ENCODE assay signal across 9 cellular contexts in the genomic region with DNA sequence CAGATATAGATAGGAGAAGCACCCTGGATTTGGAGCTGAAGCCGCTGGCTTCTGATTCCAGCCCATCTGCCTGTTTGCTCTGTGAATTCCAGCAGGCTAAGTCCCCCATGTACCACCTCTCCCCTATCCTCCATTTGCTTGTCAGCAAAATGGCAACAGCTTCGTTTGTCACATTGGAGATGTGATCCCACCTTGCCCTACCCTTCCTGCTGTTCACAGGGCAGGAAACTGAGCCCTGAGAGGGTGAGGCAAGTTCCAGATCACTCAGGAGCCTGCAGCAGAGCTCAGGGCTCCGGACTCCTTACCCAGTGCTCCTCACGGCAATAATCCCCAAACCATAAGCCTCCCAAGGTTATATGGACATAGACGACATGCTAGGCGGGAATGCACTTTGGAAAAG. TPM values are rescaled to one million over a fixed set of nuclear protein-coding genes. Genes with fewer than 3 reads are reported as not detected.
DNase-seq lines count a peak whose midpoint lies in the region; ATAC-seq, FAIRE-seq and TF ChIP-seq lines count a peak whose summit lies in the region.
"Had no signal": no experiment of that assay in that cellular context is flagged by ENCODE, and none has a peak within 500 bp of the region (broad histone marks: within the 10 kb centered on the region; RNA-seq: fewer than 3 reads in every experiment).

No MANE protein-coding gene starts in this region.

- TF ChIP-seq CTCF in GM12878 (IDR thresholded peaks at IDR 0.05 in 2 of 3, conservative IDR thresholded peaks at IDR 0.05 in 1 of 3; ENCODE audit: control insufficient read depth in 2 of 3, extremely low read depth in 1 of 3, insufficient read depth in 1 of 3, low read depth in 3 of 3, low read length in 3 of 3) (no peak), tibial artery (IDR thresholded peaks at IDR 0.05) (no peak)

- H3K27me3 ChIP-seq in GM12878 (replicated peaks in 1 of 2; ENCODE audit: control insufficient read depth in 2 of 2, insufficient read depth in 2 of 2, low read length in 1 of 2) (no peaks in the 10 kb centered on the region), mucosa of rectum (ENCODE audit: control insufficient read depth in 2 of 2, insufficient read depth in 2 of 2, low read length in 2 of 2) (no peaks in the 10 kb centered on the region), tibial artery (no peaks in the 10 kb centered on the region)

- H3K27ac Mint-ChIP-seq in activated naive CD4-positive, alpha-beta T cell treated with anti-CD3 and anti-CD28 coated beads, Interleukin-2, amount 50 U/mL, for 24 hours = peak overlapping the region; percentile 66

- no peaks in the 10 kb centered on the region for H3K27me3 Mint-ChIP-seq in activated naive CD4-positive, alpha-beta T cell treated with anti-CD3 and anti-CD28 coated beads, Interleukin-2, amount 50 U/mL, for 24 hours

- no peak for TF ChIP-seq RAD21 in GM12878 (IDR thresholded peaks at IDR 0.05; ENCODE audit: insufficient read depth, low read depth, low read length)

- TF ChIP-seq POLR2A in GM12878 (IDR thresholded peaks at IDR 0.05; ENCODE audit: low read depth, low read length) = no peak

- no peak for ATAC-seq in GM12878

- CTCF ChIA-PET in GM12878 (lab: Yijun Ruan, JAX) = interaction anchor here (0.7 to 2.0 kb wide), 7 partner anchors 8 to 132 kb away, joined by 3 to 7 read pairs (median 4); no protein-coding TSS in a partner anchor

- H3K4me1 ChIP-seq in GM12878 (ENCODE audit: control insufficient read depth, insufficient read depth, low read length) = peaks cover 78% of the 10 kb centered on the region
- H3K4me1 ChIP-seq in mucosa of rectum (ENCODE audit: control insufficient read depth in 2 of 2, insufficient read depth in 2 of 2, low read length in 2 of 2) = peaks cover 53 to 65% of the 10 kb centered on the region in 2 donors
- H3K4me1 ChIP-seq in tibial artery = peaks cover 0 to 98% (median 74%) of the 10 kb centered on the region in 4 donors
- H3K4me1 ChIP-seq: HAP-1 had no signal

- H3K27ac ChIP-seq in GM12878 (ENCODE audit: control insufficient read depth, insufficient read depth) (peak overlapping the region; percentile 74), mucosa of rectum (ENCODE audit: low read depth in 2 of 2, low read length in 2 of 2) (peak overlapping the region; percentile 89 to 90), tibial artery (peak overlapping the region; percentile 72 to 84)

- intact Hi-C loops in GM12878 (cut with micrococcal nuclease; ENCODE audit: unreplicated experiment) = no loop called here
- intact Hi-C loops in tibial artery (cut with DNase I; ENCODE audit: low total_unique reads) = no loop called here

- H3K4me1 Mint-ChIP-seq in activated naive CD4-positive, alpha-beta T cell treated with anti-CD3 and anti-CD28 coated beads, Interleukin-2, amount 50 U/mL, for 24 hours = peaks cover 97% of the 10 kb centered on the region

- no peak overlapping the region for H3K4me3 ChIP-seq in GM12878
- peak overlapping the region in 1 of 2 donors; percentile 35 for H3K4me3 ChIP-seq in mucosa of rectum (ENCODE audit: low read length in 2 of 2)
- H3K4me3 ChIP-seq in tibial artery = no peak overlapping the region
- H3K4me3 ChIP-seq: HAP-1 had no signal

- TF ChIP-seq EP300 in GM12878 (IDR thresholded peaks at IDR 0.05; ENCODE audit: borderline replicate concordance in 1 of 2, control insufficient read depth in 1 of 2, low read depth in 2 of 2, low read length in 2 of 2) = no peak

- peaks cover 12% of the 10 kb centered on the region for H3K36me3 Mint-ChIP-seq in activated naive CD4-positive, alpha-beta T cell treated with anti-CD3 and anti-CD28 coated beads, Interleukin-2, amount 50 U/mL, for 24 hours

- peak overlapping the region; percentile 69 for H3K4me2 ChIP-seq in GM12878 (ENCODE audit: control insufficient read depth, insufficient read depth)

- FAIRE-seq in GM12878 (lab: Jason Lieb, UNC) = no peak

- H3K36me3 ChIP-seq in GM12878 (ENCODE audit: control insufficient read depth in 2 of 2, insufficient read depth in 2 of 2, low read length in 1 of 2) (peaks cover 40 to 51% of the 10 kb centered on the region in 2 experiments), mucosa of rectum (ENCODE audit: control insufficient read depth in 2 of 2, insufficient read depth in 2 of 2, low read length in 2 of 2) (peaks cover 0 to 6% of the 10 kb centered on the region in 2 donors), tibial artery (peaks cover 0 to 11% (median 0%) of the 10 kb centered on the region in 3 donors)

- SMC1A ChIA-PET in GM12878 (lab: Charles Lee; ENCODE audit: uncharacterized antibody, unreplicated experiment) = interaction anchor here (1.1 to 4.5 kb wide), 3 partner anchors 8 to 12 kb away, joined by 4 to 26 read pairs (median 6); no protein-coding TSS in a partner anchor

- RAD21 ChIA-PET in GM12878 (lab: Charles Lee; ENCODE audit: unreplicated experiment) = interaction anchor here (1.1 to 1.4 kb wide), 3 partner anchors 10 to 21 kb away, joined by 3 to 4 read pairs (median 3); no protein-coding TSS in a partner anchor

- WGBS in GM12878 (ENCODE audit: insufficient coverage, insufficient replicate concordance, low lambda C conversion rate, missing lambda C conversion rate) = 75% methylated on average over 6 of the region's 6 CpGs

- no peak overlapping the region for H3K9ac ChIP-seq in GM12878 (ENCODE audit: control insufficient read depth, insufficient read depth, low read length)
- peak overlapping the region; percentile 58 to 70 for H3K9ac ChIP-seq in mucosa of rectum (ENCODE audit: low read depth in 1 of 2, low read length in 2 of 2)

- no peaks in the 10 kb centered on the region for H3K9me3 ChIP-seq in GM12878 (replicated peaks; ENCODE audit: control insufficient read depth, insufficient read depth, low read length)
- H3K9me3 ChIP-seq in mucosa of rectum (ENCODE audit: control insufficient read depth in 2 of 2, low read length in 2 of 2) = no peaks in the 10 kb centered on the region
- no peaks in the 10 kb centered on the region for H3K9me3 ChIP-seq in tibial artery
- H3K9me3 ChIP-seq: HAP-1 had no signal

- H3K4me3 Mint-ChIP-seq in activated naive CD4-positive, alpha-beta T cell treated with anti-CD3 and anti-CD28 coated beads, Interleukin-2, amount 50 U/mL, for 24 hours = peak overlapping the region; percentile 62

- POLR2A ChIA-PET in GM12878 (lab: Charles Lee) = interaction anchor here (1.4 to 1.6 kb wide), 2 partner anchors 8 to 13 kb away, joined by 3 to 4 read pairs; no protein-coding TSS in a partner anchor

- in situ Hi-C loops in GM12878 (cut with MboI) = no loop called here

- peaks cover 99% of the 10 kb centered on the region for H3K79me2 ChIP-seq in GM12878 (ENCODE audit: control insufficient read depth, insufficient read depth, low read length)

- no TSS peak for BruUV-seq in GM12878 (replicated peaks; lab: Mats Ljungman, UMichigan)

- peaks cover 18% of the 10 kb centered on the region for H4K20me1 ChIP-seq in GM12878 (ENCODE audit: control insufficient read depth, insufficient read depth)

- H2AFZ ChIP-seq in GM12878 (ENCODE audit: control insufficient read depth, low read depth, low read length) = no peak overlapping the region

- no peak for DNase-seq in activated naive CD4-positive, alpha-beta T cell treated with anti-CD3 and anti-CD28 coated beads, Interleukin-2, amount 50 U/mL, for 16 hours
- DNase-seq in GM12878 (ENCODE audit: low read depth, low spot score) (no peak), tibial artery (no peak), NCI-H187 treated with DMSO at 0.1 percent for 48 hours (lab: John Stamatoyannopoulos, UW) (no peak), RKO (ENCODE audit: low spot score) (no peak)
- no peak for DNase-seq in activated CD4-positive, alpha-beta T cell treated with anti-CD3 and anti-CD28 coated beads for 48 hours

- H3K9me3 Mint-ChIP-seq in activated naive CD4-positive, alpha-beta T cell treated with anti-CD3 and anti-CD28 coated beads, Interleukin-2, amount 50 U/mL, for 24 hours = no peaks in the 10 kb centered on the region

TF ChIP-seq in GM12878, 131 proteins besides CTCF, POLR2A, EP300 and RAD21:
- TF ChIP-seq POLR2AphosphoS2 (IDR thresholded peaks at IDR 0.05; ENCODE audit: low read depth, low read length) (0 out of 2 replicates have a peak, but pooled peaks have one; percentile 6), SUZ12 (IDR thresholded peaks at IDR 0.05; ENCODE audit: unreplicated experiment) (no peak), KAT2A (conservative IDR thresholded peaks at IDR 0.05; ENCODE audit: control insufficient read depth, low read depth, low read length) (no peak)
- TF ChIP-seq, protein P1, sequence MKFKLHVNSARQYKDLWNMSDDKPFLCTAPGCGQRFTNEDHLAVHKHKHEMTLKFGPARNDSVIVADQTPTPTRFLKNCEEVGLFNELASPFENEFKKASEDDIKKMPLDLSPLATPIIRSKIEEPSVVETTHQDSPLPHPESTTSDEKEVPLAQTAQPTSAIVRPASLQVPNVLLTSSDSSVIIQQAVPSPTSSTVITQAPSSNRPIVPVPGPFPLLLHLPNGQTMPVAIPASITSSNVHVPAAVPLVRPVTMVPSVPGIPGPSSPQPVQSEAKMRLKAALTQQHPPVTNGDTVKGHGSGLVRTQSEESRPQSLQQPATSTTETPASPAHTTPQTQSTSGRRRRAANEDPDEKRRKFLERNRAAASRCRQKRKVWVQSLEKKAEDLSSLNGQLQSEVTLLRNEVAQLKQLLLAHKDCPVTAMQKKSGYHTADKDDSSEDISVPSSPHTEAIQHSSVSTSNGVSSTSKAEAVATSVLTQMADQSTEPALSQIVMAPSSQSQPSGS (IDR thresholded peaks at IDR 0.05; ENCODE audit: low read length) = no peak

RNA-seq across cellular contexts. Expression of a gene that starts 14.9 kb away (rescaled TPM):
- 231 and 256 TPM in 2 replicates for total RNA-seq in GM12878 (2013; cell fraction: nucleolus; rRNA removed)
- total RNA-seq in GM12878 (2014; rRNA removed) = 51.6 and 59.6 TPM in 2 replicates
- 21.1 and 21.9 TPM in 2 replicates for total RNA-seq in GM12878 (2014; rRNA removed; fragmentation: Illumina TruSeq; extraction: Trizol)
- 59.5 and 62.7 TPM in 2 replicates for total RNA-seq in GM12878 (2021)
- polyA plus RNA-seq in GM12878 (2011; ENCODE audit: low read depth) = 14.2 TPM
- polyA plus RNA-seq in GM12878 (2011; rRNA removed) = 24.6 and 61.0 TPM in 2 replicates
- 65.0 and 66.9 TPM in 2 replicates for polyA plus RNA-seq in GM12878 (2011; cell fraction: cytosol; rRNA removed)
- polyA plus RNA-seq in GM12878 (2011; cell fraction: nucleus; rRNA removed) = 133 and 156 TPM in 2 replicates
- 31.0 and 72.3 TPM in 2 replicates for polyA plus RNA-seq in GM12878 (2012)
- polyA plus RNA-seq in GM12878 (2014; fragmentation: Illumina TruSeq; extraction: Trizol) = 19.1 and 24.0 TPM in 2 replicates
- 1 to 10 TPM; 5.7 to 8.2 TPM for polyA plus RNA-seq in GM12878 (2014; fragmentation: Nextera tagmentation; extraction: Ambion mirVana)
- 28.7 and 29.0 TPM in 2 replicates for polyA plus RNA-seq in GM12878 (2014; rRNA removed)
- 10 to 100 TPM; 65.2 to 66.0 TPM for polyA plus RNA-seq in GM12878 (2016; fragmentation: Nextera tagmentation; extraction: Ambion mirVana)
- polyA minus RNA-seq in GM12878 (2011; rRNA and poly(A)+ RNA removed) = 75.2 and 106 TPM in 2 replicates
- polyA minus RNA-seq in GM12878 (2011; cell fraction: cytosol; rRNA and poly(A)+ RNA removed) = 35.3 and 45.0 TPM in 2 replicates
- polyA minus RNA-seq in GM12878 (2011; cell fraction: nucleus; rRNA and poly(A)+ RNA removed) = 71.8 and 100 TPM in 2 replicates
